ENCODE assay signal across 9 cellular contexts in the genomic region with DNA sequence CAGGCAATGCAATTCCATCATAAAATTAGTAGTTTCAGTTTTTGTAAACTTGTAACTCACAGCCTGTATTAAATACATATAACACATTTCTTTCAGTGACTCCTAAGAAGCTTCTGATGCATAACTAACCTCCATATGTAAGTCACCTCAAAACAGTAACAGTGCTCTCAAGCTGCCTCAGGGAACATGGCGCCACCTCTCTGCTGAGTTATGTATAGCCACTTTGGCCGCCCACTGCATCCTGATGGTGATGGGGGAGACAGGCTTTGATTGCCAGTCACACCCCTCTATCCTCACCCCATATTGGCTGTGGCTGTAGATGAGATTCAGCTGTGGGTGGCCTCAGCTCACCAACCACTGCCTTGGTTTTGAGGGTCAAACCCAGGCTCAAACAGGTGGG. TPM values are rescaled to one million over a fixed set of nuclear protein-coding genes. Genes with fewer than 3 reads are reported as not detected.
DNase-seq lines count a peak whose midpoint lies in the region; ATAC-seq, FAIRE-seq and TF ChIP-seq lines count a peak whose summit lies in the region.
"Had no signal": no experiment of that assay in that cellular context is flagged by ENCODE, and none has a peak within 500 bp of the region (broad histone marks: within the 10 kb centered on the region; RNA-seq: fewer than 3 reads in every experiment).

No MANE protein-coding gene starts in this region.

- H3K9me1 ChIP-seq in endothelial cell of umbilical vein (replicated peaks; ENCODE audit: control insufficient read depth, extremely low read depth, insufficient read depth, low read length): no peaks in the 10 kb centered on the region

- no peak overlapping the region for H2AFZ ChIP-seq in endothelial cell of umbilical vein (ENCODE audit: low read depth, low read length)

- DNase-seq in D721Med (ENCODE audit: insufficient read length, low spot score) (no peak), endothelial cell of umbilical vein (ENCODE audit: low read depth, low spot score) (peak; percentile 46), mucosa of gallbladder (ENCODE audit: low spot score) (no peak)
- DNase-seq in stimulated activated CD4-positive, alpha-beta T cell treated with anti-CD3 and anti-CD28 coated beads, Interleukin-15, amount 100 ng/mL, for 24 hours: peak; percentile 65
- no peak for DNase-seq in stimulated activated naive B cell treated with anti-CD40 and anti-IgM and Interleukin-4, amounts not matched to agents 10 μg/mL and 1 μg/mL and 100 μg/mL, for 72 hours

- no TSS peak for BruUV-seq in endothelial cell of umbilical vein (replicated peaks; lab: Mats Ljungman, UMichigan)

- ATAC-seq in HG02642 (IDR thresholded peaks at IDR 0.05; ENCODE audit: poor library complexity, unreplicated experiment) (peak; percentile 67), SK-N-SH treated with all-trans-retinoic acid at 6 μM for 48 hours (peak; percentile 67; the same call in 2 of the 3 replicates), GM21367 (IDR thresholded peaks at IDR 0.05; ENCODE audit: unreplicated experiment) (no peak)
- ATAC-seq in stimulated activated naive B cell treated with anti-CD40 and anti-IgM and Interleukin-4, amounts not matched to agents 10 μg/mL and 1 μg/mL and 100 μg/mL, for 72 hours (replicated peaks): no peak

- H3K9me3 Mint-ChIP-seq in stimulated activated naive B cell treated with anti-CD40 and anti-IgM and Interleukin-4, amounts not matched to agents 10 μg/mL and 1 μg/mL and 100 μg/mL, for 72 hours: peaks cover 9 to 25% of the 10 kb centered on the region in 2 donors

- FAIRE-seq in D721Med (lab: Jason Lieb, UNC) (no peak), endothelial cell of umbilical vein (lab: Jason Lieb, UNC) (no peak)

- H3K79me2 ChIP-seq in endothelial cell of umbilical vein (ENCODE audit: control insufficient read depth, insufficient read depth, low read length): peaks cover 9% of the 10 kb centered on the region

- H3K27me3 Mint-ChIP-seq in stimulated activated naive B cell treated with anti-CD40 and anti-IgM and Interleukin-4, amounts not matched to agents 10 μg/mL and 1 μg/mL and 100 μg/mL, for 72 hours: no peaks in the 10 kb centered on the region

- intact Hi-C loops in endothelial cell of umbilical vein (cut with micrococcal nuclease): loop anchor here (2.0 to 5.0 kb wide), 3 partner anchors 51 to 662 kb away; no protein-coding TSS in a partner anchor

- H3K27ac Mint-ChIP-seq in stimulated activated naive B cell treated with anti-CD40 and anti-IgM and Interleukin-4, amounts not matched to agents 10 μg/mL and 1 μg/mL and 100 μg/mL, for 72 hours: no peak overlapping the region

- TF ChIP-seq POLR2A in endothelial cell of umbilical vein (IDR thresholded peaks at IDR 0.05; ENCODE audit: low read depth, low read length): no peak

- no peak overlapping the region for H3K27ac ChIP-seq in endothelial cell of umbilical vein (ENCODE audit: insufficient read depth, low read depth, low read length)

- POLR2A ChIA-PET in endothelial cell of umbilical vein (lab: Charles Lee): interaction anchor here (0.7 to 1.3 kb wide), 2 partner anchors 10 to 41 kb away, joined by 3 read pairs; no protein-coding TSS in a partner anchor

- no peak overlapping the region for H3K9ac ChIP-seq in endothelial cell of umbilical vein (replicated peaks; ENCODE audit: extremely low read depth, insufficient read depth, low read length)

- peak; percentile 14 for TF ChIP-seq CTCF in D721Med (IDR thresholded peaks at IDR 0.05; ENCODE audit: insufficient read depth, missing control alignments)
- peak; percentile 52 to 57 for TF ChIP-seq CTCF in endothelial cell of umbilical vein (IDR thresholded peaks at IDR 0.05; ENCODE audit: extremely low read depth in 1 of 2, insufficient read depth in 1 of 2, low read depth in 1 of 2, low read length in 2 of 2)

- H3K36me3 Mint-ChIP-seq in stimulated activated naive B cell treated with anti-CD40 and anti-IgM and Interleukin-4, amounts not matched to agents 10 μg/mL and 1 μg/mL and 100 μg/mL, for 72 hours: peaks cover 32 to 36% of the 10 kb centered on the region in 2 donors

- CTCF ChIA-PET in endothelial cell of umbilical vein (lab: Charles Lee): interaction anchor here (0.6 to 4.1 kb wide), 23 partner anchors 10 to 718 kb away, joined by 3 to 49 read pairs (median 6); no protein-coding TSS in a partner anchor

- H3K36me3 ChIP-seq in endothelial cell of umbilical vein (ENCODE audit: control insufficient read depth in 2 of 2, extremely low read depth in 1 of 2, insufficient read depth in 2 of 2, low read length in 2 of 2): no peaks in the 10 kb centered on the region

- H3K4me1 ChIP-seq in endothelial cell of umbilical vein (ENCODE audit: control insufficient read depth, extremely low read depth, insufficient read depth, low read length): peaks cover 22% of the 10 kb centered on the region

- dilution Hi-C loops in endothelial cell of umbilical vein (cut with MboI; ENCODE audit: extremely low pct_ligation_motif_present, low sequenced_read_pairs): no loop called here

- H3K4me1 Mint-ChIP-seq in stimulated activated naive B cell treated with anti-CD40 and anti-IgM and Interleukin-4, amounts not matched to agents 10 μg/mL and 1 μg/mL and 100 μg/mL, for 72 hours: peaks cover 0 to 25% of the 10 kb centered on the region in 2 donors

- no peaks in the 10 kb centered on the region for H4K20me1 ChIP-seq in endothelial cell of umbilical vein (replicated peaks; ENCODE audit: control insufficient read depth, extremely low read depth, insufficient read depth, low read length)

- H3K9me3 ChIP-seq in endothelial cell of umbilical vein (replicated peaks; ENCODE audit: control insufficient read depth, insufficient read depth, low read length): no peaks in the 10 kb centered on the region

- no peak overlapping the region for H3K4me3 Mint-ChIP-seq in stimulated activated naive B cell treated with anti-CD40 and anti-IgM and Interleukin-4, amounts not matched to agents 10 μg/mL and 1 μg/mL and 100 μg/mL, for 72 hours

- no peak overlapping the region for H3K4me3 ChIP-seq in endothelial cell of umbilical vein (replicated peaks in 1 of 3; ENCODE audit: insufficient read depth in 1 of 3, low read depth in 1 of 3, low read length in 3 of 3)
- H3K4me3 ChIP-seq: lung had no signal

- H3K27me3 ChIP-seq in endothelial cell of umbilical vein (ENCODE audit: control insufficient read depth in 2 of 2, insufficient read depth in 2 of 2, low read length in 2 of 2): no peaks in the 10 kb centered on the region

- H3K4me2 ChIP-seq in endothelial cell of umbilical vein (ENCODE audit: insufficient read depth, low read length): no peak overlapping the region

TF ChIP-seq in SK-N-SH treated with all-trans-retinoic acid at 6 μM for 48 hours, 23 proteins besides CTCF, POLR2A, EP300 and RAD21 (continues in another document):
- TF ChIP-seq OSR1 (CRISPR knock-in tag; IDR thresholded peaks at IDR 0.05) (no peak), SNAI2 (CRISPR knock-in tag; IDR thresholded peaks at IDR 0.05) (no peak), ZFP3 (CRISPR knock-in tag; IDR thresholded peaks at IDR 0.05) (no peak), POU6F1 (CRISPR knock-in tag; IDR thresholded peaks at IDR 0.05; ENCODE audit: borderline replicate concordance, low read depth) (no peak), CSDC2 (CRISPR knock-in tag; IDR thresholded peaks at IDR 0.05) (no peak), BACH2 (CRISPR knock-in tag; IDR thresholded peaks at IDR 0.05; ENCODE audit: borderline replicate concordance) (no peak), RARB (CRISPR knock-in tag; IDR thresholded peaks at IDR 0.05) (no peak)

TF ChIP-seq in endothelial cell of umbilical vein, 7 proteins besides CTCF, POLR2A, EP300 and RAD21:
- no peak for TF ChIP-seq MYC (IDR thresholded peaks at IDR 0.05; ENCODE audit: low read depth, low read length)
- TF ChIP-seq EZH2 (IDR thresholded peaks at IDR 0.05; ENCODE audit: borderline replicate concordance, low read depth, low read length, severe bottlenecking): no peak
- TF ChIP-seq GATA2 (IDR thresholded peaks at IDR 0.05; ENCODE audit: insufficient read depth, insufficient read length, low read depth, low read length): no peak
- no peak for TF ChIP-seq POLR2AphosphoS5 (IDR thresholded peaks at IDR 0.05; ENCODE audit: insufficient read depth, low read depth, low read length)
- TF ChIP-seq JUN (IDR thresholded peaks at IDR 0.05; ENCODE audit: borderline replicate concordance, insufficient read depth, insufficient read length, low read depth): no peak
- no peak for TF ChIP-seq MAX (IDR thresholded peaks at IDR 0.05; ENCODE audit: insufficient read depth, insufficient read length)
- no peak for TF ChIP-seq FOS (IDR thresholded peaks at IDR 0.05; ENCODE audit: borderline replicate concordance, insufficient read depth, low read length)
TF ChIP-seq in endothelial cell of umbilical vein: peak in this region for 0.

RNA-seq across cellular contexts. Expression of gene LRBA, which starts 54.3 kb away (rescaled TPM):
- total RNA-seq in endothelial cell of umbilical vein (35.1 and 38.7 TPM in 2 replicates), mucosa of gallbladder (64.4 TPM)
- polyA plus RNA-seq in endothelial cell of umbilical vein: 15.6 and 18.0 TPM in 2 replicates
- 16.0 and 16.3 TPM in 2 replicates for polyA plus RNA-seq in endothelial cell of umbilical vein (2011; cell fraction: cytosol; rRNA removed)
- polyA plus RNA-seq in endothelial cell of umbilical vein (2011; cell fraction: nucleus; rRNA removed): 23.3 and 24.7 TPM in 2 replicates
- 21.6 and 27.0 TPM in 2 replicates for polyA plus RNA-seq in endothelial cell of umbilical vein (2012)
- polyA minus RNA-seq in endothelial cell of umbilical vein: 101 TPM in 2 replicates
- 41.3 TPM for polyA minus RNA-seq in endothelial cell of umbilical vein (2011; cell fraction: cytosol; rRNA and poly(A)+ RNA removed)
- 177 and 233 TPM in 2 replicates for polyA minus RNA-seq in endothelial cell of umbilical vein (2011; cell fraction: nucleus; rRNA and poly(A)+ RNA removed)

Comparison
In these comparisons a context has a peak if more than half of its experiments do, and no peak if none do; other contexts are left out.
1. DNase-seq: peak in endothelial cell of umbilical vein (single experiment) and stimulated activated CD4-positive, alpha-beta T cell treated with anti-CD3 and anti-CD28 coated beads, Interleukin-15, amount 100 ng/mL, for 24 hours (single experiment); none in D721Med (single experiment), stimulated activated naive B cell treated with anti-CD40 and anti-IgM and Interleukin-4, amounts not matched to agents 10 μg/mL and 1 μg/mL and 100 μg/mL, for 72 hours (single experiment) and mucosa of gallbladder (single experiment).
2. ATAC-seq: peak in HG02642 (single experiment) and SK-N-SH treated with all-trans-retinoic acid at 6 μM for 48 hours (single experiment); none in stimulated activated naive B cell treated with anti-CD40 and anti-IgM and Interleukin-4, amounts not matched to agents 10 μg/mL and 1 μg/mL and 100 μg/mL, for 72 hours (0 of 2) and GM21367 (single experiment).